In the genomic region with DNA sequence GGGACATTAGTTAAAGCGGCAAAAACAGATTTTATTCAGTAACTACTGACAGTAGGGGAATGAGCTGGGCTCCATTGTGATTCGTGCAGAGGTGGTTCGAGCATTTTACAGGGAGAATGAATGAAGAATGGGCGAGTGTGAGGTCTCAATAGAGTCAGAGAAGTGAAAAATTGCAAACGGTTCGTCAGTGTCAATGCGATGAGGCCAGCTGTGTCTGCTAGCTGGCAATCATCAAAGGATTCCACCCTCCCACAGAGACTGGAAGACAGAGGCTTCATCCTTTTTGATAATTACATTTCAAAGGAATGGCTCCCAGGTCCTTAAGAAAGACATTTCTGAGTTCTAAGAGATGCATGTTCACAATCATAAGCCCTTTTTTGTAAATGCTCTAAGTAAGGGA, we compare ENCODE assay signal across 1 cellular context.
TF ChIP-seq lines count a peak whose summit lies in the region.

No MANE protein-coding gene starts in this region.

TF ChIP-seq in H1, 55 proteins besides CTCF, POLR2A, EP300 and RAD21:
- no peak for TF ChIP-seq SIRT6 (IDR thresholded peaks at IDR 0.05; ENCODE audit: low read length)
- TF ChIP-seq SAP30 (IDR thresholded peaks at IDR 0.05; ENCODE audit: insufficient read depth, insufficient replicate concordance, low read length) = no peak
- TF ChIP-seq, protein P1, sequence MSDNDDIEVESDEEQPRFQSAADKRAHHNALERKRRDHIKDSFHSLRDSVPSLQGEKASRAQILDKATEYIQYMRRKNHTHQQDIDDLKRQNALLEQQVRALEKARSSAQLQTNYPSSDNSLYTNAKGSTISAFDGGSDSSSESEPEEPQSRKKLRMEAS (IDR thresholded peaks at IDR 0.05) = no peak
- no peak for TF ChIP-seq GABPA (IDR thresholded peaks at IDR 0.05; ENCODE audit: borderline replicate concordance, insufficient read depth, low read length)
- TF ChIP-seq CBX8 (IDR thresholded peaks at IDR 0.05; ENCODE audit: borderline replicate concordance, low read depth, low read length) = no peak
- no peak for TF ChIP-seq GTF2F1 (IDR thresholded peaks at IDR 0.05; ENCODE audit: borderline replicate concordance, low read depth, low read length)
- no peak for TF ChIP-seq FOSL1 (IDR thresholded peaks at IDR 0.05; ENCODE audit: insufficient read depth, low read depth, low read length)
